In the genomic region with DNA sequence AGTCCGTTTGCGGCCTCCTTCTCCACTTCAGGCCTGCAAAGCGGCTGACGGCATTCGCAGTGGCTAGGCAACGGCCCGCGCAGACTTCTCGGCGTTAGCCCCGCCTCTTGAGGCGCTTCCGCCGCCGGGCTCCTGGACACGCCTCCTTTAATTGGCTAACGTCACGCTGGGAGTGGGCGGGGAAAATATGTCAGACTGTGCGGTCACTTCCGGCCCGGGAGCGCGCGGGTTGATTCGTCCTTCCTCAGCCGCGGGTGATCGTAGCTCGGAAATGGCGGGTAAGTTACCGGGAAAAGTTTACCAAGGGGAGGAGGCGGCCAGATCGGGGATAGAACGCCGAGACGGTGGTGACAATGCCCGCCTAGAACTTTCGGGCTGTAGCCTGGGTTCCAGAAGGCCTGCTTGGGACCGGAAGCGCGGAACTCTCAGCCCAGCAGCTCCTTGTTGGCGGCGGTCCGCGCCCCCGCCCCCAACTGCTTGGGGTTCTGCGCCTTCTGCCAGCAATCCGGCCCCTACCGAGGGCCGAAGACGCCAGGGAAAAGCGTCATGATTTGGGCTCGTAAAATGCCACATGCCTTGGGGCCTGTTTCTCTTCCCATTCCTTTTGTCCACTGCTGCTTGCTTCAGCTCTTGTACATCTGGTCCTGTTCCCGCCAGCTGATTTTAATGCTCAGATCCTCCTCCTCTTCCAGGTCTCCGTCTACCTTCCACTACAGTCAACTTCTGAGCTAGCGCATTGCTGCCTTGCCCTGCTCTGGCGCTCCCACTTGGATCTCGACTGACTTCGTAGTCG, we compare ENCODE assay signal across 8 cellular contexts. TPM values are rescaled to one million over a fixed set of nuclear protein-coding genes. Genes with fewer than 3 reads are reported as not detected.
A peak's percentile ranks its signal among the peaks of the same experiment; 100 is the strongest.
DNase-seq lines count a peak whose midpoint lies in the region; ATAC-seq and TF ChIP-seq lines count a peak whose summit lies in the region.

Gene HAT1 (plus strand): TSS at position 232 of the 793 bp plus-strand sequence. CDS start 40 bp downstream, at position 272.

- H3K9me3 ChIP-seq in mononuclear cell (ENCODE audit: low read depth, low read length), result no peaks in the 10 kb centered on the region

- H3K36me3 Mint-ChIP-seq in IgD-negative memory B cell, result peaks cover 3% of the 10 kb centered on the region

- DNase-seq in DMS 273 treated with DMSO at 0.1 percent for 48 hours (lab: John Stamatoyannopoulos, UW) (peak; percentile 84), OCI-M2 (lab: John Stamatoyannopoulos, UW; ENCODE audit: unreplicated experiment) (peak; percentile 71), activated T-cell treated with anti-CD3 and anti-CD28 coated beads for 4 hours (peak; percentile 99), epithelial cell of esophagus (ENCODE audit: low read depth) (peak; percentile 98)
- DNase-seq in stimulated activated CD8-positive, alpha-beta memory T cell treated with anti-CD3 and anti-CD28 coated beads, Interleukin-4, amount 100 ng/mL, for 1 hour (ENCODE audit: low read depth in 2 of 2, low spot score in 1 of 2), result peak; percentile 95 to 96

- no peak for TF ChIP-seq CTCF in epithelial cell of esophagus (IDR thresholded peaks at IDR 0.05; ENCODE audit: insufficient read depth, low read depth, low read length, missing control alignments)

- no peaks in the 10 kb centered on the region for H3K27me3 ChIP-seq in mononuclear cell (ENCODE audit: insufficient read depth, low read length)

- peak within 1 kb of the TSS; percentile 92 to 98 (median 97) for H3K4me3 Mint-ChIP-seq in IgD-negative memory B cell

- peaks cover 24% of the 10 kb centered on the region for H3K4me1 ChIP-seq in mononuclear cell (ENCODE audit: insufficient read depth, low read length)

- peaks cover 17 to 28% (median 26%) of the 10 kb centered on the region in 3 donors for H3K4me1 Mint-ChIP-seq in IgD-negative memory B cell

- peak within 1 kb of the TSS; percentile 97 for H3K4me3 ChIP-seq in epithelial cell of esophagus (ENCODE audit: low read length)
- peak within 1 kb of the TSS; percentile 98 for H3K4me3 ChIP-seq in mononuclear cell (ENCODE audit: low read length)

- peak; percentile 96 for ATAC-seq in GM21529 (IDR thresholded peaks at IDR 0.05; ENCODE audit: unreplicated experiment)

- H3K27ac Mint-ChIP-seq in IgD-negative memory B cell, result peak within 1 kb of the TSS; percentile 90 to 99 (median 98)

- H3K27me3 Mint-ChIP-seq in IgD-negative memory B cell, result no peaks in the 10 kb centered on the region

- H3K9me3 Mint-ChIP-seq in IgD-negative memory B cell, result no peaks in the 10 kb centered on the region

RNA-seq across cellular contexts. Expression of gene HAT1, which starts in this region (rescaled TPM):
- 49.0 TPM for polyA plus RNA-seq in IgD-negative memory B cell
- total RNA-seq in mononuclear cell, result 39.0 TPM

Comparison
In these comparisons a context has a peak if more than half of its experiments do, and no peak if none do; other contexts are left out.
1. Peak in every context shown above with its lines: DNase-seq, ATAC-seq and H3K4me3 ChIP-seq.